ENCODE assay signal across 1 cellular context in the genomic region with DNA sequence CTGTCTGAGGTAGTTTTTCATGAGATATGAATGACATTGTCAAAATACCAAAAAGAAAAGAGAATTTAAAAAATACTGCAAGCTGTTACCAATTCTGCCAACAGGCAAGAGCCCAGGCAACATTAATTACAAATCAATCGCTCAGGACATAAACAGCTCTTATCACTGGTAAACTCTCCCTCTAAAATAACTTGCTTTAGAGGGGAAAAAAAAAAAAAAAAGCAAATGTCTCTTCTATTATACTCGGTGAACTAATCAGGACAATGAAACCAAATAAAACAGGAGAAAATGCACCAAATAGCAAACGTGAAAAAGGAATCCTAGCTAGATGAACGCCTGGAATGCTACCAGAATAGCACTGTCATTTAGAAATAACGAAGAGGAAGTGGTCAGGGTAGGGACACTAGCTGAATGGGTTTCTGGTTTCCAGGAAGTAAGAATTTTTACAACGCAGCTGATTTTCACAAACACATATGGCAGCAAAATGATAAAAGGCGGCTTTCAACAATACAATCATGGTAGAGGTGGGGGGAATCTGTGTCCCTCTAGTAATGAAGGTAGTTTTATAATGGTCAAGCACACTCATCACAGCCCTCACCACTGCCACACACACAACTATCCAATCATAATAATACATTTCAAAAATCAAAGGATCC.
TF ChIP-seq lines count a peak whose summit lies in the region.

No MANE protein-coding gene starts in this region.

TF ChIP-seq in K562, 482 proteins besides CTCF, POLR2A, EP300 and RAD21 (continued from another document and continues in another):
- TF ChIP-seq, protein P1, sequence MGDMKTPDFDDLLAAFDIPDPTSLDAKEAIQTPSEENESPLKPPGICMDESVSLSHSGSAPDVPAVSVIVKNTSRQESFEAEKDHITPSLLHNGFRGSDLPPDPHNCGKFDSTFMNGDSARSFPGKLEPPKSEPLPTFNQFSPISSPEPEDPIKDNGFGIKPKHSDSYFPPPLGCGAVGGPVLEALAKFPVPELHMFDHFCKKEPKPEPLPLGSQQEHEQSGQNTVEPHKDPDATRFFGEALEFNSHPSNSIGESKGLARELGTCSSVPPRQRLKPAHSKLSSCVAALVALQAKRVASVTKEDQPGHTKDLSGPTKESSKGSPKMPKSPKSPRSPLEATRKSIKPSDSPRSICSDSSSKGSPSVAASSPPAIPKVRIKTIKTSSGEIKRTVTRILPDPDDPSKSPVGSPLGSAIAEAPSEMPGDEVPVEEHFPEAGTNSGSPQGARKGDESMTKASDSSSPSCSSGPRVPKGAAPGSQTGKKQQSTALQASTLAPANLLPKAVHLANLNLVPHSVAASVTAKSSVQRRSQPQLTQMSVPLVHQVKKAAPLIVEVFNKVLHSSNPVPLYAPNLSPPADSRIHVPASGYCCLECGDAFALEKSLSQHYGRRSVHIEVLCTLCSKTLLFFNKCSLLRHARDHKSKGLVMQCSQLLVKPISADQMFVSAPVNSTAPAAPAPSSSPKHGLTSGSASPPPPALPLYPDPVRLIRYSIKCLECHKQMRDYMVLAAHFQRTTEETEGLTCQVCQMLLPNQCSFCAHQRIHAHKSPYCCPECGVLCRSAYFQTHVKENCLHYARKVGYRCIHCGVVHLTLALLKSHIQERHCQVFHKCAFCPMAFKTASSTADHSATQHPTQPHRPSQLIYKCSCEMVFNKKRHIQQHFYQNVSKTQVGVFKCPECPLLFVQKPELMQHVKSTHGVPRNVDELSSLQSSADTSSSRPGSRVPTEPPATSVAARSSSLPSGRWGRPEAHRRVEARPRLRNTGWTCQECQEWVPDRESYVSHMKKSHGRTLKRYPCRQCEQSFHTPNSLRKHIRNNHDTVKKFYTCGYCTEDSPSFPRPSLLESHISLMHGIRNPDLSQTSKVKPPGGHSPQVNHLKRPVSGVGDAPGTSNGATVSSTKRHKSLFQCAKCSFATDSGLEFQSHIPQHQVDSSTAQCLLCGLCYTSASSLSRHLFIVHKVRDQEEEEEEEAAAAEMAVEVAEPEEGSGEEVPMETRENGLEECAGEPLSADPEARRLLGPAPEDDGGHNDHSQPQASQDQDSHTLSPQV (IDR thresholded peaks at IDR 0.05): 0 out of 2 replicates have a peak, but pooled peaks have one; percentile 31
- no peak for TF ChIP-seq ZNF184 (CRISPR knock-in tag; IDR thresholded peaks at IDR 0.05)
- no peak for TF ChIP-seq PCBP2 (IDR thresholded peaks at IDR 0.05; ENCODE audit: low read depth, low read length, poor library complexity, severe bottlenecking)
- peak; percentile 57; the same call in 1 of the 2 replicates for TF ChIP-seq MAFF (IDR thresholded peaks at IDR 0.05; ENCODE audit: low read length)
- TF ChIP-seq AFF1 (IDR thresholded peaks at IDR 0.05; ENCODE audit: low read depth in 1 of 2, partially characterized antibody in 2 of 2): peak; percentile 10 to 14
- peak; percentile 98 for TF ChIP-seq SPI1 (IDR thresholded peaks at IDR 0.05; ENCODE audit: borderline replicate concordance, low read depth, low read length)
- peak; percentile 75 for TF ChIP-seq ZNF316 (IDR thresholded peaks at IDR 0.05)
- no peak for TF ChIP-seq FOXP1 (CRISPR knock-in tag; IDR thresholded peaks at IDR 0.05)
- TF ChIP-seq ARNT (IDR thresholded peaks at IDR 0.05): 0 out of 4 replicates have a peak, but pooled peaks of 1 of the 2 experiments have one; percentile 23
- TF ChIP-seq, protein P2, sequence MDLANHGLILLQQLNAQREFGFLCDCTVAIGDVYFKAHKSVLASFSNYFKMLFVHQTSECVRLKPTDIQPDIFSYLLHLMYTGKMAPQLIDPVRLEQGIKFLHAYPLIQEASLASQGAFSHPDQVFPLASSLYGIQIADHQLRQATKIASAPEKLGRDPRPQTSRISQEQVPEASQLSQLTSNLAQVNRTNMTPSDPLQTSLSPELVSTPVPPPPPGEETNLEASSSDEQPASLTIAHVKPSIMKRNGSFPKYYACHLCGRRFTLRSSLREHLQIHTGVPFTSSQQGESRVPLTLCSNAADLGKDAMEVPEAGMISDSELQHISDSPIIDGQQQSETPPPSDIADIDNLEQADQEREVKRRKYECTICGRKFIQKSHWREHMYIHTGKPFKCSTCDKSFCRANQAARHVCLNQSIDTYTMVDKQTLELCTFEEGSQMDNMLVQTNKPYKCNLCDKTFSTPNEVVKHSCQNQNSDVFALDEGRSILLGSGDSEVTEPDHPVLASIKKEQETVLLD (IDR thresholded peaks at IDR 0.05): peak; percentile 43; the same call in 1 of the 2 replicates
- TF ChIP-seq ZBTB11 (CRISPR knock-in tag; IDR thresholded peaks at IDR 0.05): 0 out of 6 replicates have a peak, but pooled peaks of 1 of the 3 experiments have one; percentile 35
- no peak for TF ChIP-seq SIRT6 (IDR thresholded peaks at IDR 0.05; ENCODE audit: low read depth, low read length)
- TF ChIP-seq MAFG (tag; conservative IDR thresholded peaks at IDR 0.05): peak; percentile 62
- TF ChIP-seq HLTF (IDR thresholded peaks at IDR 0.05): no peak
- no peak for TF ChIP-seq POLR3G (IDR thresholded peaks at IDR 0.05; ENCODE audit: extremely low read depth, insufficient read length, insufficient replicate concordance)
- no peak for TF ChIP-seq TCFL5 (CRISPR knock-in tag; conservative IDR thresholded peaks at IDR 0.05)
- TF ChIP-seq FOS (IDR thresholded peaks at IDR 0.05; ENCODE audit: extremely low read depth, insufficient read length): no peak
- peak; percentile 74 for TF ChIP-seq SMARCE1 (IDR thresholded peaks at IDR 0.05)
- TF ChIP-seq NELFE (IDR thresholded peaks at IDR 0.05; ENCODE audit: insufficient read depth, insufficient read length): no peak
- TF ChIP-seq, protein P3, sequence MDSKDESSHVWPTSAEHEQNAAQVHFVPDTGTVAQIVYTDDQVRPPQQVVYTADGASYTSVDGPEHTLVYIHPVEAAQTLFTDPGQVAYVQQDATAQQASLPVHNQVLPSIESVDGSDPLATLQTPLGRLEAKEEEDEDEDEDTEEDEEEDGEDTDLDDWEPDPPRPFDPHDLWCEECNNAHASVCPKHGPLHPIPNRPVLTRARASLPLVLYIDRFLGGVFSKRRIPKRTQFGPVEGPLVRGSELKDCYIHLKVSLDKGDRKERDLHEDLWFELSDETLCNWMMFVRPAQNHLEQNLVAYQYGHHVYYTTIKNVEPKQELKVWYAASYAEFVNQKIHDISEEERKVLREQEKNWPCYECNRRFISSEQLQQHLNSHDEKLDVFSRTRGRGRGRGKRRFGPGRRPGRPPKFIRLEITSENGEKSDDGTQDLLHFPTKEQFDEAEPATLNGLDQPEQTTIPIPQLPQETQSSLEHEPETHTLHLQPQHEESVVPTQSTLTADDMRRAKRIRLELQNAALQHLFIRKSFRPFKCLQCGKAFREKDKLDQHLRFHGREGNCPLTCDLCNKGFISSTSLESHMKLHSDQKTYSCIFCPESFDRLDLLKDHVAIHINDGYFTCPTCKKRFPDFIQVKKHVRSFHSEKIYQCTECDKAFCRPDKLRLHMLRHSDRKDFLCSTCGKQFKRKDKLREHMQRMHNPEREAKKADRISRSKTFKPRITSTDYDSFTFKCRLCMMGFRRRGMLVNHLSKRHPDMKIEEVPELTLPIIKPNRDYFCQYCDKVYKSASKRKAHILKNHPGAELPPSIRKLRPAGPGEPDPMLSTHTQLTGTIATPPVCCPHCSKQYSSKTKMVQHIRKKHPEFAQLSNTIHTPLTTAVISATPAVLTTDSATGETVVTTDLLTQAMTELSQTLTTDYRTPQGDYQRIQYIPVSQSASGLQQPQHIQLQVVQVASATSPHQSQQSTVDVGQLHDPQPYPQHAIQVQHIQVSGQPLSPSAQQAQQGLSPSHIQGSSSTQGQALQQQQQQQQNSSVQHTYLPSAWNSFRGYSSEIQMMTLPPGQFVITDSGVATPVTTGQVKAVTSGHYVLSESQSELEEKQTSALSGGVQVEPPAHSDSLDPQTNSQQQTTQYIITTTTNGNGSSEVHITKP (IDR thresholded peaks at IDR 0.05; ENCODE audit: partially characterized antibody): peak; percentile 9
- TF ChIP-seq, protein P4, sequence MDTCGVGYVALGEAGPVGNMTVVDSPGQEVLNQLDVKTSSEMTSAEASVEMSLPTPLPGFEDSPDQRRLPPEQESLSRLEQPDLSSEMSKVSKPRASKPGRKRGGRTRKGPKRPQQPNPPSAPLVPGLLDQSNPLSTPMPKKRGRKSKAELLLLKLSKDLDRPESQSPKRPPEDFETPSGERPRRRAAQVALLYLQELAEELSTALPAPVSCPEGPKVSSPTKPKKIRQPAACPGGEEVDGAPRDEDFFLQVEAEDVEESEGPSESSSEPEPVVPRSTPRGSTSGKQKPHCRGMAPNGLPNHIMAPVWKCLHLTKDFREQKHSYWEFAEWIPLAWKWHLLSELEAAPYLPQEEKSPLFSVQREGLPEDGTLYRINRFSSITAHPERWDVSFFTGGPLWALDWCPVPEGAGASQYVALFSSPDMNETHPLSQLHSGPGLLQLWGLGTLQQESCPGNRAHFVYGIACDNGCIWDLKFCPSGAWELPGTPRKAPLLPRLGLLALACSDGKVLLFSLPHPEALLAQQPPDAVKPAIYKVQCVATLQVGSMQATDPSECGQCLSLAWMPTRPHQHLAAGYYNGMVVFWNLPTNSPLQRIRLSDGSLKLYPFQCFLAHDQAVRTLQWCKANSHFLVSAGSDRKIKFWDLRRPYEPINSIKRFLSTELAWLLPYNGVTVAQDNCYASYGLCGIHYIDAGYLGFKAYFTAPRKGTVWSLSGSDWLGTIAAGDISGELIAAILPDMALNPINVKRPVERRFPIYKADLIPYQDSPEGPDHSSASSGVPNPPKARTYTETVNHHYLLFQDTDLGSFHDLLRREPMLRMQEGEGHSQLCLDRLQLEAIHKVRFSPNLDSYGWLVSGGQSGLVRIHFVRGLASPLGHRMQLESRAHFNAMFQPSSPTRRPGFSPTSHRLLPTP (IDR thresholded peaks at IDR 0.05; ENCODE audit: borderline replicate concordance, extremely low read depth, insufficient read length): no peak
- TF ChIP-seq HSF4 (CRISPR knock-in tag; IDR thresholded peaks at IDR 0.05; ENCODE audit: borderline replicate concordance): no peak
- 0 out of 2 replicates have a peak, but pooled peaks have one; percentile 36 for TF ChIP-seq POLR2AphosphoS5 (IDR thresholded peaks at IDR 0.05; ENCODE audit: control insufficient read depth, insufficient read depth, low read depth, low read length)
- TF ChIP-seq IRF2 (CRISPR knock-in tag; IDR thresholded peaks at IDR 0.05): no peak
- no peak for TF ChIP-seq ILF3 (IDR thresholded peaks at IDR 0.05; ENCODE audit: borderline replicate concordance)
- no peak for TF ChIP-seq SMAD2 (IDR thresholded peaks at IDR 0.05; ENCODE audit: low read depth, low read length)
- no peak for TF ChIP-seq ZNF778 (CRISPR knock-in tag; IDR thresholded peaks at IDR 0.05)
- TF ChIP-seq PHF8 (IDR thresholded peaks at IDR 0.05; ENCODE audit: borderline replicate concordance, low read length): peak; percentile 23; the same call in 1 of the 2 replicates
- no peak for TF ChIP-seq CREB1 (IDR thresholded peaks at IDR 0.05)
- TF ChIP-seq CREB1 (CRISPR knock-in tag; IDR thresholded peaks at IDR 0.05): no peak
- TF ChIP-seq ZNF764 (CRISPR knock-in tag; IDR thresholded peaks at IDR 0.05; ENCODE audit: low read depth): no peak
- peak; percentile 9; the same call in 1 of the 2 replicates for TF ChIP-seq EHMT2 (IDR thresholded peaks at IDR 0.05)
- no peak for TF ChIP-seq TGIF2 (CRISPR knock-in tag; IDR thresholded peaks at IDR 0.05)
- TF ChIP-seq PURB (CRISPR knock-in tag; IDR thresholded peaks at IDR 0.05; ENCODE audit: low read depth): no peak
- no peak for TF ChIP-seq RHOXF2B (CRISPR knock-in tag; conservative IDR thresholded peaks at IDR 0.05)
- 0 out of 2 replicates have a peak, but pooled peaks have one; percentile 14 for TF ChIP-seq MEF2A (IDR thresholded peaks at IDR 0.05; ENCODE audit: control insufficient read depth, low read depth, low read length)
- no peak for TF ChIP-seq ZKSCAN3 (CRISPR knock-in tag; IDR thresholded peaks at IDR 0.05)
- peak; percentile 32 for TF ChIP-seq EP400 (IDR thresholded peaks at IDR 0.05)
- peak; percentile 35; the same call in 1 of the 2 replicates for TF ChIP-seq CXXC5 (CRISPR knock-in tag; IDR thresholded peaks at IDR 0.05)
- no peak for TF ChIP-seq RFX5 (IDR thresholded peaks at IDR 0.05; ENCODE audit: low read depth, low read length)
- no peak for TF ChIP-seq SMAD3 (CRISPR knock-in tag; conservative IDR thresholded peaks at IDR 0.05)
